In the genomic region with DNA sequence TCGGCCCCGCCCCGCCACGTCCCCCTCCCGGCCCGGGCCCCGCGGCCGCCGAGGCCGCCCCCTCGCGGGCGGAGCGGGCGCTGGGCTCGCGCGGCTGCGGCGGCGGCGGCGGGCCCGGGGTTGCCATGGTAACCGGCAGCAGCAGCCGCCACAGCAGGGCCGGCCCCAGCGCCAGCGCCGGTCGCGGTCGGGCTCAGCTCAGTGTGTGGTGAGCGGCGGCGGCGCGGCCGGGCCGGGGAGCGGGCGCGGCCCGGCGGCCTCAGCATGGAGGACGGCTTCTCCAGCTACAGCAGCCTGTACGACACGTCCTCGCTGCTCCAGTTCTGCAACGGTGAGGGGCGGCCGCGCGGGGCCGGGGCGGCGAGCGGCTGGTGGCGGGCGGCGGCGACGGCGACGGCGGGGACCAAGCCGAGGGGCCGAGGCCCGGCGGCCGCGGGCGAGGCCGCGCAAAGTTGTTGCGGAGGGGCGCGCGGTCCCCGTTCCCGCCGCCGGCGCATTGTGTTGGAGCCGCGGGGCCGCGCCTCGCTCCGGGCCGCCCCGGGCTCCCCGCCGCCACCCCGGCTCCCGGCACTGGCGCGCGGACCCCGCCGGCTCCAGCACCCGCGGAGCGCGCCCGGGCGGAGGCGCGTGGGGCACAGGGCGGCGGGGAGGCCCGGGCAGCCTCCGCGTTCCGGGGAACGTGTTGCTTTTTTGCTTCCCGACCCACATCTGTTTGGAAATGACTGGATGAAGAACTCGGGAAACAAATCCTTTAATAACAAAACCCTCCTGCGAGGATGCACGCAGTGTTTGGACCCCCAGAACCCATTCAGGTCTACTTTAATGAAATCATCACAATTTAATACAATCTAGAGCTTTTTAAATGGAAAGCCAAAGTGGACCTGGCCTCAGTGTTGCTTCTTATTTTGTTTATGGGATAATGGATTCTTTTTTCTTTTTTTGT, we compare ENCODE assay signal across 8 cellular contexts. TPM values are rescaled to one million over a fixed set of nuclear protein-coding genes. Genes with fewer than 3 reads are reported as not detected.
DNase-seq lines count a peak whose midpoint lies in the region; ATAC-seq and TF ChIP-seq lines count a peak whose summit lies in the region.

TSS of gene EML1 (plus strand) at position 201 of the 943 bp plus-strand sequence. CDS start at position 265, 64 bp downstream.

- H3K27ac ChIP-seq in ovary = peak within 1 kb of the TSS; percentile 80 to 89
- peak within 1 kb of the TSS; percentile 86 for H3K27ac ChIP-seq in temporal lobe (ENCODE audit: low read depth, low read length)

- H3K36me3 ChIP-seq in ovary = no peaks in the 10 kb centered on the region

- peaks cover 56% of the 10 kb centered on the region for H3K27me3 Mint-ChIP-seq in activated naive CD8-positive, alpha-beta T cell treated with anti-CD3 and anti-CD28 coated beads, Interleukin-2, amount 10 ng/mL, durations not matched to agents 7 days and 5 days
- H3K27me3 Mint-ChIP-seq in glutamatergic neuron (ENCODE audit: unreplicated experiment) = peaks cover 9% of the 10 kb centered on the region

- H3K4me1 Mint-ChIP-seq in activated naive CD8-positive, alpha-beta T cell treated with anti-CD3 and anti-CD28 coated beads, Interleukin-2, amount 10 ng/mL, durations not matched to agents 7 days and 5 days = peaks cover 27% of the 10 kb centered on the region
- peaks cover 19% of the 10 kb centered on the region for H3K4me1 Mint-ChIP-seq in glutamatergic neuron (ENCODE audit: low read depth, unreplicated experiment)

- H3K27ac Mint-ChIP-seq in activated naive CD8-positive, alpha-beta T cell treated with anti-CD3 and anti-CD28 coated beads, Interleukin-2, amount 10 ng/mL, durations not matched to agents 7 days and 5 days = no peak within 1 kb of the TSS
- H3K27ac Mint-ChIP-seq in glutamatergic neuron (ENCODE audit: unreplicated experiment) = peak within 1 kb of the TSS; percentile 69

- H3K9me3 ChIP-seq in ovary = no peaks in the 10 kb centered on the region

- intact Hi-C loops in ovary (cut with DNase I) = loop anchor here in 1 of 4 donors (5.0 kb wide), 1 partner anchor 61 kb away; no protein-coding TSS in a partner anchor

- H3K4me1 ChIP-seq in ovary (ENCODE audit: insufficient read depth) = peaks cover 4% of the 10 kb centered on the region

- peaks cover 1% of the 10 kb centered on the region for H3K9me3 Mint-ChIP-seq in activated naive CD8-positive, alpha-beta T cell treated with anti-CD3 and anti-CD28 coated beads, Interleukin-2, amount 10 ng/mL, durations not matched to agents 7 days and 5 days
- H3K9me3 Mint-ChIP-seq in glutamatergic neuron (ENCODE audit: unreplicated experiment) = peaks cover 3% of the 10 kb centered on the region

- TF ChIP-seq POLR2A in ovary (IDR thresholded peaks at IDR 0.05) = no peak

- no peaks in the 10 kb centered on the region for H3K36me3 Mint-ChIP-seq in activated naive CD8-positive, alpha-beta T cell treated with anti-CD3 and anti-CD28 coated beads, Interleukin-2, amount 10 ng/mL, durations not matched to agents 7 days and 5 days
- peaks cover 9% of the 10 kb centered on the region for H3K36me3 Mint-ChIP-seq in glutamatergic neuron (ENCODE audit: unreplicated experiment)

- TF ChIP-seq CTCF in glutamatergic neuron (IDR thresholded peaks at IDR 0.05; ENCODE audit: partially characterized antibody, unreplicated experiment) = no peak
- TF ChIP-seq CTCF in ovary (IDR thresholded peaks at IDR 0.05) = no peak

- 0% methylated on average over 29 to 121 of the region's 121 CpGs for WGBS in ovary, 3 donors

- POLR2A ChIA-PET in activated naive CD8-positive, alpha-beta T cell treated with anti-CD3 and anti-CD28 coated beads, Interleukin-2, amount 10 ng/mL, durations not matched to agents 7 days and 5 days (lab: Charles Lee) = interaction anchor here (1.2 kb wide), 1 partner anchor 27 kb away, joined by 3 read pairs; no protein-coding TSS in a partner anchor

- H3K4me3 Mint-ChIP-seq in activated naive CD8-positive, alpha-beta T cell treated with anti-CD3 and anti-CD28 coated beads, Interleukin-2, amount 10 ng/mL, durations not matched to agents 7 days and 5 days = peak within 1 kb of the TSS; percentile 61
- H3K4me3 Mint-ChIP-seq in glutamatergic neuron (ENCODE audit: unreplicated experiment) = peak within 1 kb of the TSS; percentile 89

- TF ChIP-seq EP300 in ovary (IDR thresholded peaks at IDR 0.05) = no peak

- ATAC-seq in GM21526 (IDR thresholded peaks at IDR 0.05; ENCODE audit: low FRiP score, unreplicated experiment) (peak; percentile 93), SK-N-SH treated with all-trans-retinoic acid at 6 μM for 48 hours (peak; percentile 94)
- peak; percentile 81 for ATAC-seq in activated naive CD8-positive, alpha-beta T cell treated with anti-CD3 and anti-CD28 coated beads, Interleukin-2, amount 10 ng/mL, durations not matched to agents 7 days and 5 days (ENCODE audit: low read depth)

- DNase-seq in DMS 273 treated with DMSO at 0.1 percent for 48 hours (lab: John Stamatoyannopoulos, UW) (peak; percentile 63), HuH-7.5 (ENCODE audit: low spot score) (peak; percentile 93), glutamatergic neuron (peak; percentile 93), ovary (peak; percentile 84 to 90 (median 87))
- DNase-seq in activated naive CD8-positive, alpha-beta T cell treated with anti-CD3 and anti-CD28 coated beads, Interleukin-2, amount 10 ng/mL, durations not matched to agents 7 days and 5 days = peak; percentile 81

- H3K4me3 ChIP-seq in ovary = peak within 1 kb of the TSS; percentile 68

- no peaks in the 10 kb centered on the region for H3K27me3 ChIP-seq in ovary

TF ChIP-seq in SK-N-SH treated with all-trans-retinoic acid at 6 μM for 48 hours, 23 proteins besides CTCF, POLR2A, EP300 and RAD21 (continues in another document):
- TF ChIP-seq, protein P1, sequence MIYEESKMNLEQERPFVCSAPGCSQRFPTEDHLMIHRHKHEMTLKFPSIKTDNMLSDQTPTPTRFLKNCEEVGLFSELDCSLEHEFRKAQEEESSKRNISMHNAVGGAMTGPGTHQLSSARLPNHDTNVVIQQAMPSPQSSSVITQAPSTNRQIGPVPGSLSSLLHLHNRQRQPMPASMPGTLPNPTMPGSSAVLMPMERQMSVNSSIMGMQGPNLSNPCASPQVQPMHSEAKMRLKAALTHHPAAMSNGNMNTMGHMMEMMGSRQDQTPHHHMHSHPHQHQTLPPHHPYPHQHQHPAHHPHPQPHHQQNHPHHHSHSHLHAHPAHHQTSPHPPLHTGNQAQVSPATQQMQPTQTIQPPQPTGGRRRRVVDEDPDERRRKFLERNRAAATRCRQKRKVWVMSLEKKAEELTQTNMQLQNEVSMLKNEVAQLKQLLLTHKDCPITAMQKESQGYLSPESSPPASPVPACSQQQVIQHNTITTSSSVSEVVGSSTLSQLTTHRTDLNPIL (CRISPR knock-in tag; IDR thresholded peaks at IDR 0.05; ENCODE audit: low read depth) = no peak
- TF ChIP-seq BACH2 (CRISPR knock-in tag; IDR thresholded peaks at IDR 0.05; ENCODE audit: borderline replicate concordance) = no peak
- TF ChIP-seq PPARA (CRISPR knock-in tag; IDR thresholded peaks at IDR 0.05; ENCODE audit: borderline replicate concordance) = no peak
- TF ChIP-seq, protein P2, sequence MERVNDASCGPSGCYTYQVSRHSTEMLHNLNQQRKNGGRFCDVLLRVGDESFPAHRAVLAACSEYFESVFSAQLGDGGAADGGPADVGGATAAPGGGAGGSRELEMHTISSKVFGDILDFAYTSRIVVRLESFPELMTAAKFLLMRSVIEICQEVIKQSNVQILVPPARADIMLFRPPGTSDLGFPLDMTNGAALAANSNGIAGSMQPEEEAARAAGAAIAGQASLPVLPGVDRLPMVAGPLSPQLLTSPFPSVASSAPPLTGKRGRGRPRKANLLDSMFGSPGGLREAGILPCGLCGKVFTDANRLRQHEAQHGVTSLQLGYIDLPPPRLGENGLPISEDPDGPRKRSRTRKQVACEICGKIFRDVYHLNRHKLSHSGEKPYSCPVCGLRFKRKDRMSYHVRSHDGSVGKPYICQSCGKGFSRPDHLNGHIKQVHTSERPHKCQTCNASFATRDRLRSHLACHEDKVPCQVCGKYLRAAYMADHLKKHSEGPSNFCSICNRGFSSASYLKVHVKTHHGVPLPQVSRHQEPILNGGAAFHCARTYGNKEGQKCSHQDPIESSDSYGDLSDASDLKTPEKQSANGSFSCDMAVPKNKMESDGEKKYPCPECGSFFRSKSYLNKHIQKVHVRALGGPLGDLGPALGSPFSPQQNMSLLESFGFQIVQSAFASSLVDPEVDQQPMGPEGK (CRISPR knock-in tag; IDR thresholded peaks at IDR 0.05; ENCODE audit: borderline replicate concordance) = no peak
- TF ChIP-seq ZFP30 (CRISPR knock-in tag; IDR thresholded peaks at IDR 0.05) = no peak
- no peak for TF ChIP-seq SNAI2 (CRISPR knock-in tag; IDR thresholded peaks at IDR 0.05)
- no peak for TF ChIP-seq ZNF565 (CRISPR knock-in tag; conservative IDR thresholded peaks at IDR 0.05; ENCODE audit: low read depth)
- no peak for TF ChIP-seq CSRNP3 (CRISPR knock-in tag; IDR thresholded peaks at IDR 0.05)
- no peak for TF ChIP-seq ZC3H10 (CRISPR knock-in tag; IDR thresholded peaks at IDR 0.05)
- TF ChIP-seq GLIS3 (CRISPR knock-in tag; IDR thresholded peaks at IDR 0.05) = no peak
- TF ChIP-seq RARB (CRISPR knock-in tag; IDR thresholded peaks at IDR 0.05) = no peak

RNA-seq across cellular contexts. Expression of gene EML1, which starts in this region (rescaled TPM):
- total RNA-seq in activated naive CD8-positive, alpha-beta T cell treated with anti-CD3 and anti-CD28 coated beads, Interleukin-2, amount 10 ng/mL, durations not matched to agents 7 days and 5 days = under 1 TPM in 1 of 2 experiments, not detected in 1; 0.69 TPM
- total RNA-seq in glutamatergic neuron (ENCODE audit: unreplicated experiment) (73.6 TPM), ovary (10 to 100 TPM in 3 of 7 donors, 1 to 10 TPM in 4; 4.4 to 22.3 (median 9.8) TPM), temporal lobe (110 TPM)
- polyA plus RNA-seq in ovary = 10 to 100 TPM in 1 of 2 donors, 1 to 10 TPM in 1; 4.4 to 19.5 TPM

Comparison
In these comparisons a context has a peak if more than half of its experiments do, and no peak if none do; other contexts are left out.
1. Peak in every context shown above with its lines: DNase-seq, ATAC-seq, H3K4me3 ChIP-seq and H3K27ac ChIP-seq.
2. Peak in DNase-seq and ATAC-seq in activated naive CD8-positive, alpha-beta T cell treated with anti-CD3 and anti-CD28 coated beads, Interleukin-2, amount 10 ng/mL, durations not matched to agents 7 days and 5 days; RNA of the gene not detected or under 1 TPM.